ENCODE assay signal across 8 cellular contexts in the genomic region with DNA sequence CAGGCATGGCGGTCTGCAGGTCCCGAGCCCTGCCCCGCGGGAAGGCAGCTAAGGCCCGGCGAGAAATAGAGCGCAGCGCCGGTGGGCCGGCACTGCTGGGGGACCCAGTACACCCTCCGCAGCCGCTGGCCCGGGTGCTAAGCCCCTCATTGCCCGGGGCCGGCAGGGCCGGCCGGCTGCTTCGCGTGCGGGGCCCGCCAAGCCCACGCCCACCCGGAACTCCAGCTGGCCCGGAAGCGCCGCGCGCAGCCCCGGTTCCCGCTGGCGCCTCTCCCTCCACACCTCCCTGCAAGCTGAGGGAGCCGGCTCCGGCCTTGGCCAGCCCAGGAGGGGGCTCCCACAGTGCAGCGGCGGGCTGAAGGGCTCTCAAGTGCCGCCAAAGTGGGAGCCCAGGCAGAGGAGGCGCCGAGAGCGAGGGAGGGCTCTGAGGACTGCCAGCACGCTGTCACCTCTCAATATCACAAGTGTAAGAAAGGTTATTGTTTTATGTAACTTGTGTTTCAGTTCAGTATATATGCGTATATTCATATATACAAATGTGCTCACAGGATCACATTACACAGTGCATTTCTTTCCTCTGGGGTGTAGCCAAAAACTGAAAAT.
DNase-seq lines count a peak whose midpoint lies in the region; ATAC-seq and TF ChIP-seq lines count a peak whose summit lies in the region.
"Not testable (repeated sequence)": the region's sequence is repeated elsewhere in the genome, so short reads cannot be mapped to it uniquely, and the experiment has no call there.

No MANE protein-coding gene starts in this region.

- H3F3A ChIP-seq in smooth muscle cell (ENCODE audit: low read depth) = not testable (repeated sequence)

- not testable (repeated sequence) for H3K4me1 ChIP-seq in CD8-positive, alpha-beta T cell (ENCODE audit: insufficient read depth, low read length); HUES6 (ENCODE audit: control insufficient read depth, insufficient read depth, low read length); left lung; smooth muscle cell (ENCODE audit: low read depth)

- H3K4me1 Mint-ChIP-seq in CD8-positive, alpha-beta T cell (ENCODE audit: low read depth); activated CD4-positive, alpha-beta memory T cell treated with anti-CD3 and anti-CD28 coated beads, Interleukin-2, amount 10 ng/mL, durations not matched to agents 7 days and 5 days; activated naive CD8-positive, alpha-beta T cell treated with anti-CD3 and anti-CD28 coated beads, Interleukin-2, amount 10 ng/mL, durations not matched to agents 7 days and 5 days: not testable (repeated sequence)

- H3K9ac ChIP-seq in HUES6 (ENCODE audit: low read length); smooth muscle cell (ENCODE audit: low read depth): not testable (repeated sequence)

- H3K9me3 ChIP-seq in CD8-positive, alpha-beta T cell (ENCODE audit: low read length); HUES6 (ENCODE audit: control insufficient read depth, insufficient read depth, low read depth, low read length); left lung; smooth muscle cell (replicated peaks; ENCODE audit: low read depth): not testable (repeated sequence)

- peak overlapping the region; percentile 71 for H3K4me3 Mint-ChIP-seq in CD8-positive, alpha-beta T cell
- H3K4me3 Mint-ChIP-seq in activated CD4-positive, alpha-beta memory T cell treated with anti-CD3 and anti-CD28 coated beads, Interleukin-2, amount 10 ng/mL, durations not matched to agents 7 days and 5 days = peak overlapping the region; percentile 18
- H3K4me3 Mint-ChIP-seq in activated naive CD8-positive, alpha-beta T cell treated with anti-CD3 and anti-CD28 coated beads, Interleukin-2, amount 10 ng/mL, durations not matched to agents 7 days and 5 days = peak overlapping the region; percentile 75

- not testable (repeated sequence) for H3K27me3 ChIP-seq in CD8-positive, alpha-beta T cell (ENCODE audit: insufficient read depth, low read length); HUES6 (ENCODE audit: control insufficient read depth, insufficient read depth, low read length); left lung; smooth muscle cell (ENCODE audit: low read depth)

- not testable (repeated sequence) for H3K36me3 ChIP-seq in CD8-positive, alpha-beta T cell (ENCODE audit: insufficient read depth, low read length); HUES6 (ENCODE audit: control insufficient read depth, insufficient read depth, low read length); left lung; smooth muscle cell (ENCODE audit: low read depth)

- not testable (repeated sequence) for ATAC-seq in CD8-positive, alpha-beta T cell; activated naive CD8-positive, alpha-beta T cell treated with anti-CD3 and anti-CD28 coated beads, Interleukin-2, amount 10 ng/mL, durations not matched to agents 7 days and 5 days (ENCODE audit: low read depth)
- peak; percentile 49 for ATAC-seq in left lung

- H3K79me2 ChIP-seq in smooth muscle cell (ENCODE audit: low read depth) = not testable (repeated sequence)

- not testable (repeated sequence) for H3K27me3 Mint-ChIP-seq in CD8-positive, alpha-beta T cell (ENCODE audit: low read depth); activated CD4-positive, alpha-beta memory T cell treated with anti-CD3 and anti-CD28 coated beads, Interleukin-2, amount 10 ng/mL, durations not matched to agents 7 days and 5 days; activated naive CD8-positive, alpha-beta T cell treated with anti-CD3 and anti-CD28 coated beads, Interleukin-2, amount 10 ng/mL, durations not matched to agents 7 days and 5 days

- not testable (repeated sequence) for TF ChIP-seq CTCF in CD8-positive, alpha-beta T cell (IDR thresholded peaks at IDR 0.05); left lung (IDR thresholded peaks at IDR 0.05); smooth muscle cell (IDR thresholded peaks at IDR 0.05; ENCODE audit: borderline replicate concordance, insufficient read depth, poor library complexity, severe bottlenecking)

- not testable (repeated sequence) for H2AFZ ChIP-seq in smooth muscle cell (ENCODE audit: low read depth)

- H4K20me1 ChIP-seq in smooth muscle cell (ENCODE audit: low read depth) = not testable (repeated sequence)

- H3K4me3 ChIP-seq in CD8-positive, alpha-beta T cell (ENCODE audit: low read depth, low read length); left lung: not testable (repeated sequence)
- peak overlapping the region; percentile 55 for H3K4me3 ChIP-seq in HUES6 (ENCODE audit: low read depth, low read length)
- peak overlapping the region; percentile 23 for H3K4me3 ChIP-seq in smooth muscle cell

- intact Hi-C loops in CD8-positive, alpha-beta T cell (cut with DNase I, micrococcal nuclease); left lung (cut with DNase I): not testable (repeated sequence)

- peak in 1 of 7 experiments; percentile 47 for DNase-seq in CD8-positive, alpha-beta T cell
- DNase-seq in NCI-H510A treated with DMSO at 0.1 percent for 48 hours (lab: John Stamatoyannopoulos, UW) (peak; percentile 5), erythroblast (lab: John Stamatoyannopoulos, UW) (peak; percentile 10 to 18)
- not testable (repeated sequence) for DNase-seq in activated CD4-positive, alpha-beta memory T cell treated with anti-CD3 and anti-CD28 coated beads, Interleukin-2, amount 10 ng/mL, durations not matched to agents 7 days and 5 days; activated naive CD8-positive, alpha-beta T cell treated with anti-CD3 and anti-CD28 coated beads, Interleukin-2, amount 10 ng/mL, durations not matched to agents 7 days and 5 days; left lung; smooth muscle cell (lab: John Stamatoyannopoulos, UW; ENCODE audit: unreplicated experiment)

- whole genome bisulfite sequencing in smooth muscle cell (ENCODE audit: low lambda C conversion rate) = 92% methylated on average over 16 of the region's 41 CpGs

- H3K27ac Mint-ChIP-seq in CD8-positive, alpha-beta T cell; activated CD4-positive, alpha-beta memory T cell treated with anti-CD3 and anti-CD28 coated beads, Interleukin-2, amount 10 ng/mL, durations not matched to agents 7 days and 5 days; activated naive CD8-positive, alpha-beta T cell treated with anti-CD3 and anti-CD28 coated beads, Interleukin-2, amount 10 ng/mL, durations not matched to agents 7 days and 5 days: not testable (repeated sequence)

- not testable (repeated sequence) for H3K27ac ChIP-seq in CD8-positive, alpha-beta T cell (ENCODE audit: low read depth, low read length); HUES6 (ENCODE audit: low read depth, low read length); left lung; smooth muscle cell (ENCODE audit: low read depth)

- H3K9me3 Mint-ChIP-seq in CD8-positive, alpha-beta T cell; activated CD4-positive, alpha-beta memory T cell treated with anti-CD3 and anti-CD28 coated beads, Interleukin-2, amount 10 ng/mL, durations not matched to agents 7 days and 5 days; activated naive CD8-positive, alpha-beta T cell treated with anti-CD3 and anti-CD28 coated beads, Interleukin-2, amount 10 ng/mL, durations not matched to agents 7 days and 5 days: not testable (repeated sequence)

- CTCF ChIA-PET in CD8-positive, alpha-beta T cell (lab: Charles Lee); activated CD4-positive, alpha-beta memory T cell treated with anti-CD3 and anti-CD28 coated beads, Interleukin-2, amount 10 ng/mL, durations not matched to agents 7 days and 5 days (lab: Charles Lee): not testable (repeated sequence)

- H3K4me2 ChIP-seq in smooth muscle cell = not testable (repeated sequence)

- POLR2A ChIA-PET in CD8-positive, alpha-beta T cell (lab: Charles Lee); activated CD4-positive, alpha-beta memory T cell treated with anti-CD3 and anti-CD28 coated beads, Interleukin-2, amount 10 ng/mL, durations not matched to agents 7 days and 5 days (lab: Charles Lee); activated naive CD8-positive, alpha-beta T cell treated with anti-CD3 and anti-CD28 coated beads, Interleukin-2, amount 10 ng/mL, durations not matched to agents 7 days and 5 days (lab: Charles Lee): not testable (repeated sequence)

- H3K36me3 Mint-ChIP-seq in CD8-positive, alpha-beta T cell; activated CD4-positive, alpha-beta memory T cell treated with anti-CD3 and anti-CD28 coated beads, Interleukin-2, amount 10 ng/mL, durations not matched to agents 7 days and 5 days (ENCODE audit: low read depth); activated naive CD8-positive, alpha-beta T cell treated with anti-CD3 and anti-CD28 coated beads, Interleukin-2, amount 10 ng/mL, durations not matched to agents 7 days and 5 days: not testable (repeated sequence)

- not testable (repeated sequence) for TF ChIP-seq POLR2A in erythroblast (IDR thresholded peaks at IDR 0.05; ENCODE audit: low read length)

Comparison
In these comparisons a context has a peak if more than half of its experiments do, and no peak if none do; other contexts are left out.
1. H3K4me3 Mint-ChIP-seq: peak in every context shown above with its lines; median percentile 75 in activated naive CD8-positive, alpha-beta T cell treated with anti-CD3 and anti-CD28 coated beads, Interleukin-2, amount 10 ng/mL, durations not matched to agents 7 days and 5 days; 71 in CD8-positive, alpha-beta T cell; 18 in activated CD4-positive, alpha-beta memory T cell treated with anti-CD3 and anti-CD28 coated beads, Interleukin-2, amount 10 ng/mL, durations not matched to agents 7 days and 5 days.